10 cellular contexts compared by ENCODE assay signal in genomic region chr1:7224644-7225043, GRCh38.
DNase-seq lines count a peak whose midpoint lies in the region; ATAC-seq and TF ChIP-seq lines count a peak whose summit lies in the region.
"Had no signal": no experiment of that assay in that cellular context is flagged by ENCODE, and none has a peak within 500 bp of the region (broad histone marks: within the 10 kb centered on the region; RNA-seq: fewer than 3 reads in every experiment).

No MANE protein-coding gene starts in this region.

- no peak overlapping the region for H4K5ac ChIP-seq in mesendoderm (ENCODE audit: low read length)

- no peak overlapping the region for H2AK5ac ChIP-seq in mesendoderm (ENCODE audit: low read length)

- POLR2A ChIA-PET in WTC11 (lab: Charles Lee), result interaction anchor here (1.1 kb wide), 1 partner anchor 219 kb away, joined by 3 read pairs; no protein-coding TSS in a partner anchor

- H3K27ac ChIP-seq in mesendoderm (ENCODE audit: low read depth, low read length), result no peak overlapping the region
- H3K27ac ChIP-seq in hepatocyte, result no peak overlapping the region
- H3K27ac ChIP-seq: skin epidermis had no signal

- H4K8ac ChIP-seq in mesendoderm (ENCODE audit: low read depth, low read length), result no peak overlapping the region

- H3K79me1 ChIP-seq in mesendoderm (ENCODE audit: low read length), result no peaks in the 10 kb centered on the region

- peak; percentile 69 for ATAC-seq in WTC11
- ATAC-seq in GM21528 (IDR thresholded peaks at IDR 0.05; ENCODE audit: low FRiP score, unreplicated experiment), result no peak

- H3K18ac ChIP-seq in mesendoderm (ENCODE audit: low read length), result no peak overlapping the region

- no peak overlapping the region for H3K4ac ChIP-seq in mesendoderm (ENCODE audit: low read depth, low read length)

- H3K27me3 ChIP-seq in mesendoderm (ENCODE audit: insufficient read depth, low read length, poor library complexity) (no peaks in the 10 kb centered on the region), hepatocyte (no peaks in the 10 kb centered on the region)

- H3K23ac ChIP-seq in mesendoderm (ENCODE audit: low read length), result no peak overlapping the region

- TF ChIP-seq CTCF in WTC11 (IDR thresholded peaks at IDR 0.05), result no peak
- no peak for TF ChIP-seq CTCF in hepatocyte (IDR thresholded peaks at IDR 0.05; ENCODE audit: poor library complexity)

- H4K20me1 ChIP-seq in hepatocyte (ENCODE audit: insufficient read depth, poor library complexity, severe bottlenecking), result no peaks in the 10 kb centered on the region

- no peaks in the 10 kb centered on the region for H3K9me2 ChIP-seq in hepatocyte (replicated peaks; ENCODE audit: insufficient read depth)

- no CpG with 5 or more reads among the region's 13 CpGs for WGBS in mesendoderm (ENCODE audit: extremely low coverage, insufficient coverage, low lambda C conversion rate)
- WGBS in hepatocyte (ENCODE audit: low lambda C conversion rate, missing lambda C conversion rate), result 84% methylated on average over 13 of the region's 13 CpGs

- H3K36me3 Mint-ChIP-seq in WTC11, result no peaks in the 10 kb centered on the region
- H3K36me3 Mint-ChIP-seq: activated naive CD8-positive, alpha-beta T cell had no signal

- CTCF ChIA-PET in WTC11 (lab: Charles Lee), result interaction anchor here (0.6 to 2.4 kb wide), 22 partner anchors 11 to 440 kb away, joined by 3 to 28 read pairs (median 4); partner anchors contain the start of gene CAMTA1

- no peak overlapping the region for H2AFZ ChIP-seq in hepatocyte

- no peaks in the 10 kb centered on the region for H3K4me1 Mint-ChIP-seq in WTC11

- no peak overlapping the region for H3K4me2 ChIP-seq in mesendoderm (ENCODE audit: low read length)
- H3K4me2 ChIP-seq in hepatocyte, result no peak overlapping the region

- no peaks in the 10 kb centered on the region for H3K79me2 ChIP-seq in mesendoderm (ENCODE audit: control insufficient read depth, insufficient read depth, low read length)
- no peaks in the 10 kb centered on the region for H3K79me2 ChIP-seq in hepatocyte

- H2BK120ac ChIP-seq in mesendoderm (ENCODE audit: low read depth, low read length), result no peak overlapping the region

- no peak overlapping the region for H3K9ac ChIP-seq in mesendoderm (ENCODE audit: low read length)

- H3K56ac ChIP-seq in mesendoderm (ENCODE audit: low read length), result no peak overlapping the region

- H3K4me3 ChIP-seq in mesendoderm (ENCODE audit: low read length) (no peak overlapping the region), hepatocyte (no peak overlapping the region)
- H3K4me3 ChIP-seq: skin epidermis had no signal

- H2BK15ac ChIP-seq in mesendoderm (replicated peaks; ENCODE audit: low read depth), result no peak overlapping the region

- no peaks in the 10 kb centered on the region for H3K27me3 Mint-ChIP-seq in WTC11 (ENCODE audit: low read depth)

- DNase-seq in NCI-H1436 (lab: John Stamatoyannopoulos, UW) (peak; percentile 45), NCI-H1436 treated with DMSO at 0.1 percent for 48 hours (lab: John Stamatoyannopoulos, UW) (no peak), NCI-H1105 treated with DMSO at 0.1 percent for 48 hours (lab: John Stamatoyannopoulos, UW) (peak; percentile 37), WTC11 (ENCODE audit: low spot score) (peak; percentile 50), mesendoderm (peak; percentile 67), hepatocyte (ENCODE audit: low spot score) (no peak)
- DNase-seq in stimulated activated CD4-positive, alpha-beta T cell treated with anti-CD3 and anti-CD28 coated beads, Interleukin-15, amount 100 ng/mL, for 24 hours, result no peak

- H3K36me3 ChIP-seq in mesendoderm (ENCODE audit: control insufficient read depth, insufficient read depth, low read length) (no peaks in the 10 kb centered on the region), hepatocyte (replicated peaks; ENCODE audit: insufficient read depth, low read depth) (no peaks in the 10 kb centered on the region)

- H3K9me3 Mint-ChIP-seq in WTC11, result no peaks in the 10 kb centered on the region

- H3K27ac Mint-ChIP-seq in WTC11, result no peak overlapping the region
- H3K27ac Mint-ChIP-seq: activated naive CD8-positive, alpha-beta T cell had no signal

- no peak overlapping the region for H3K4me3 Mint-ChIP-seq in WTC11
- H3K4me3 Mint-ChIP-seq: activated naive CD8-positive, alpha-beta T cell had no signal

- no peaks in the 10 kb centered on the region for H3K9me3 ChIP-seq in hepatocyte (ENCODE audit: low read depth)

- no peak overlapping the region for H2BK5ac ChIP-seq in mesendoderm (ENCODE audit: low read length)

- H3K4me1 ChIP-seq in mesendoderm (ENCODE audit: control insufficient read depth, low read depth, low read length), result no peaks in the 10 kb centered on the region
- H3K4me1 ChIP-seq in hepatocyte (ENCODE audit: insufficient read depth), result no peaks in the 10 kb centered on the region

TF ChIP-seq in WTC11, 78 proteins besides CTCF, POLR2A, EP300 and RAD21 (continues in another document):
- TF ChIP-seq SP1 (CRISPR knock-in tag; conservative IDR thresholded peaks at IDR 0.05) (no peak), JUN (CRISPR knock-in tag; IDR thresholded peaks at IDR 0.05) (no peak), AFF4 (CRISPR knock-in tag; IDR thresholded peaks at IDR 0.05; ENCODE audit: borderline replicate concordance) (no peak), IRF1 (CRISPR knock-in tag; IDR thresholded peaks at IDR 0.05) (no peak), ARID4B (CRISPR knock-in tag; IDR thresholded peaks at IDR 0.05; ENCODE audit: borderline replicate concordance) (no peak), CDX4 (CRISPR knock-in tag; IDR thresholded peaks at IDR 0.05; ENCODE audit: borderline replicate concordance) (no peak), GRHL2 (CRISPR knock-in tag; IDR thresholded peaks at IDR 0.05; ENCODE audit: insufficient replicate concordance, severe bottlenecking) (no peak)

Comparison
In these comparisons a context has a peak if more than half of its experiments do, and no peak if none do; other contexts are left out.
1. DNase-seq: peak in NCI-H1436 (single experiment), NCI-H1105 treated with DMSO at 0.1 percent for 48 hours (single experiment), WTC11 (single experiment) and mesendoderm (single experiment); none in NCI-H1436 treated with DMSO at 0.1 percent for 48 hours (single experiment), hepatocyte (single experiment) and stimulated activated CD4-positive, alpha-beta T cell treated with anti-CD3 and anti-CD28 coated beads, Interleukin-15, amount 100 ng/mL, for 24 hours (single experiment).